8 cellular contexts compared by ENCODE assay signal in genomic region chr1:242454262-242455051, GRCh38.
DNase-seq lines count a peak whose midpoint lies in the region; ATAC-seq, FAIRE-seq and TF ChIP-seq lines count a peak whose summit lies in the region.

No MANE protein-coding gene starts in this region.

- no peaks in the 10 kb centered on the region for H3K9me3 Mint-ChIP-seq in progenitor cell of endocrine pancreas (ENCODE audit: low read depth)
- H3K9me3 Mint-ChIP-seq in stimulated activated naive CD8-positive, alpha-beta T cell treated with anti-CD3 and anti-CD28 coated beads, Interleukin-15, amount 100 ng/mL, for 72 hours = no peaks in the 10 kb centered on the region

- no peak for TF ChIP-seq POLR2A in erythroblast (IDR thresholded peaks at IDR 0.05; ENCODE audit: low read length)

- H3K36me3 Mint-ChIP-seq in progenitor cell of endocrine pancreas (ENCODE audit: insufficient read depth) = no peaks in the 10 kb centered on the region

- peak; percentile 36 for FAIRE-seq in RCC 7860 (lab: Jason Lieb, UNC)

- no peak overlapping the region for H3K27ac Mint-ChIP-seq in progenitor cell of endocrine pancreas
- no peak overlapping the region for H3K27ac Mint-ChIP-seq in stimulated activated naive CD8-positive, alpha-beta T cell treated with anti-CD3 and anti-CD28 coated beads, Interleukin-15, amount 100 ng/mL, for 72 hours

- DNase-seq in EH (ENCODE audit: low read depth) (peak; percentile 48), RCC 7860 (ENCODE audit: low spot score) (peak; percentile 56), erythroblast (lab: John Stamatoyannopoulos, UW) (peak; percentile 13 to 36), progenitor cell of endocrine pancreas (ENCODE audit: low spot score, unreplicated experiment) (no peak), NK-92 (lab: John Stamatoyannopoulos, UW; ENCODE audit: unreplicated experiment) (no peak)
- DNase-seq in Jurkat, Clone E6-1 (ENCODE audit: low read depth, low spot score) = peak; percentile 10
- DNase-seq in stimulated activated naive CD8-positive, alpha-beta T cell treated with anti-CD3 and anti-CD28 coated beads, Interleukin-15, amount 100 ng/mL, for 72 hours = no peak

- no peak overlapping the region for H3K4me3 ChIP-seq in Jurkat, Clone E6-1 (ENCODE audit: low read length)

- H3K27me3 Mint-ChIP-seq in progenitor cell of endocrine pancreas = peaks cover 4% of the 10 kb centered on the region
- peaks cover 49% of the 10 kb centered on the region for H3K27me3 Mint-ChIP-seq in stimulated activated naive CD8-positive, alpha-beta T cell treated with anti-CD3 and anti-CD28 coated beads, Interleukin-15, amount 100 ng/mL, for 72 hours

- no peak overlapping the region for H3K4me3 Mint-ChIP-seq in progenitor cell of endocrine pancreas (ENCODE audit: low read depth)
- H3K4me3 Mint-ChIP-seq in stimulated activated naive CD8-positive, alpha-beta T cell treated with anti-CD3 and anti-CD28 coated beads, Interleukin-15, amount 100 ng/mL, for 72 hours = no peak overlapping the region

- H3K4me1 Mint-ChIP-seq in progenitor cell of endocrine pancreas (ENCODE audit: low read depth) = peaks cover 10% of the 10 kb centered on the region
- H3K4me1 Mint-ChIP-seq in stimulated activated naive CD8-positive, alpha-beta T cell treated with anti-CD3 and anti-CD28 coated beads, Interleukin-15, amount 100 ng/mL, for 72 hours = no peaks in the 10 kb centered on the region

- peak; percentile 54 for ATAC-seq in GM21423 (IDR thresholded peaks at IDR 0.05; ENCODE audit: unreplicated experiment)
- ATAC-seq in stimulated activated naive CD8-positive, alpha-beta T cell treated with anti-CD3 and anti-CD28 coated beads, Interleukin-15, amount 100 ng/mL, for 72 hours = no peak

- peak; percentile 85 for TF ChIP-seq CTCF in progenitor cell of endocrine pancreas (IDR thresholded peaks at IDR 0.05; ENCODE audit: unreplicated experiment)

Comparison
In these comparisons a context has a peak if more than half of its experiments do, and no peak if none do; other contexts are left out.
1. DNase-seq: peak in EH (single experiment), Jurkat, Clone E6-1 (single experiment), RCC 7860 (single experiment) and erythroblast (2 of 2); none in progenitor cell of endocrine pancreas (single experiment), stimulated activated naive CD8-positive, alpha-beta T cell treated with anti-CD3 and anti-CD28 coated beads, Interleukin-15, amount 100 ng/mL, for 72 hours (0 of 2) and NK-92 (single experiment).